1 cellular context compared by ENCODE assay signal in the genomic region with DNA sequence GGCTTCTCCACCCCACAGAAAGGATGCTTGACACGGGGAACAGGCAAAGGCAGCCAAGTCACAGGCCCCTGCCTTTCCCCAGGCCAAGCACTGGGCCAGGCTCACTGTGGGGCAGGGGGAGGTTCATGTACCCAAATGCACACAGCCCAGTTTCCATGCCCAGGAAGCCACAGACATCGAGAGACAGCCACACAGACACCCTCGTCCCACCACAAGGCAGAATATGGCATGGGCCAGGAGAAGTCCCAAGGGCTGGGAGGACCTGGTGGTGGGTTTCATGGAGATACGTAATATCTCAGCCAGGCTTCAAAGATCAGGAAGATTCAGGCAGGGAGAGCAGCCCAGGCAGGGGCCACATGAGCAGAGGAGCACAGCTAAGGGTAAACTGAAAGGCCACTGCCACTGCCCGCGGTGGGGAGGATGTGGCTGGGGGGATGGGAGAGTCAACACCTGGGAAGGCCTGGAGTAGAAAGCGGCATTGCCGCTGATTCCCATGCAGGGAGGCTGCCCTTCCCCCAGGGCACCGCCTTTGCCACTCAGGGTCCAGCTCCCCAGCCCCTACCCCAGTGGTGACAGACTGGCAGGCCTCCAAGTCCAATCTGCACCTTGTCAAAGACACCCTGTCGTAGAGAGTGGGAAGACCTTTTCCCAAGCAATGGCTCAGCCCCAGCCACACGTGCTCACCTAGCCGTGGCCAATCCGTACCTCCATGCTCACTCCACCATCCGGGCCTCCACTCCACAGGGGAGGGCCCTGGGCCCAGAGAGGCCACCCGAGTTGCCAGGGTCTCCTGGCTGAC.
TF ChIP-seq lines count a peak whose summit lies in the region.

No MANE protein-coding gene starts in this region.

TF ChIP-seq in H1, 55 proteins besides CTCF, POLR2A, EP300 and RAD21:
- TF ChIP-seq TEAD4 (IDR thresholded peaks at IDR 0.05; ENCODE audit: low read depth, low read length) (no peak), SIX5 (IDR thresholded peaks at IDR 0.05; ENCODE audit: low read depth, low read length) (no peak), CREB1 (IDR thresholded peaks at IDR 0.05) (no peak), CHD2 (IDR thresholded peaks at IDR 0.05; ENCODE audit: low read length) (no peak), CTBP2 (IDR thresholded peaks at IDR 0.05; ENCODE audit: borderline replicate concordance, insufficient read depth, insufficient read length, low read length) (no peak)
- TF ChIP-seq, protein P1, sequence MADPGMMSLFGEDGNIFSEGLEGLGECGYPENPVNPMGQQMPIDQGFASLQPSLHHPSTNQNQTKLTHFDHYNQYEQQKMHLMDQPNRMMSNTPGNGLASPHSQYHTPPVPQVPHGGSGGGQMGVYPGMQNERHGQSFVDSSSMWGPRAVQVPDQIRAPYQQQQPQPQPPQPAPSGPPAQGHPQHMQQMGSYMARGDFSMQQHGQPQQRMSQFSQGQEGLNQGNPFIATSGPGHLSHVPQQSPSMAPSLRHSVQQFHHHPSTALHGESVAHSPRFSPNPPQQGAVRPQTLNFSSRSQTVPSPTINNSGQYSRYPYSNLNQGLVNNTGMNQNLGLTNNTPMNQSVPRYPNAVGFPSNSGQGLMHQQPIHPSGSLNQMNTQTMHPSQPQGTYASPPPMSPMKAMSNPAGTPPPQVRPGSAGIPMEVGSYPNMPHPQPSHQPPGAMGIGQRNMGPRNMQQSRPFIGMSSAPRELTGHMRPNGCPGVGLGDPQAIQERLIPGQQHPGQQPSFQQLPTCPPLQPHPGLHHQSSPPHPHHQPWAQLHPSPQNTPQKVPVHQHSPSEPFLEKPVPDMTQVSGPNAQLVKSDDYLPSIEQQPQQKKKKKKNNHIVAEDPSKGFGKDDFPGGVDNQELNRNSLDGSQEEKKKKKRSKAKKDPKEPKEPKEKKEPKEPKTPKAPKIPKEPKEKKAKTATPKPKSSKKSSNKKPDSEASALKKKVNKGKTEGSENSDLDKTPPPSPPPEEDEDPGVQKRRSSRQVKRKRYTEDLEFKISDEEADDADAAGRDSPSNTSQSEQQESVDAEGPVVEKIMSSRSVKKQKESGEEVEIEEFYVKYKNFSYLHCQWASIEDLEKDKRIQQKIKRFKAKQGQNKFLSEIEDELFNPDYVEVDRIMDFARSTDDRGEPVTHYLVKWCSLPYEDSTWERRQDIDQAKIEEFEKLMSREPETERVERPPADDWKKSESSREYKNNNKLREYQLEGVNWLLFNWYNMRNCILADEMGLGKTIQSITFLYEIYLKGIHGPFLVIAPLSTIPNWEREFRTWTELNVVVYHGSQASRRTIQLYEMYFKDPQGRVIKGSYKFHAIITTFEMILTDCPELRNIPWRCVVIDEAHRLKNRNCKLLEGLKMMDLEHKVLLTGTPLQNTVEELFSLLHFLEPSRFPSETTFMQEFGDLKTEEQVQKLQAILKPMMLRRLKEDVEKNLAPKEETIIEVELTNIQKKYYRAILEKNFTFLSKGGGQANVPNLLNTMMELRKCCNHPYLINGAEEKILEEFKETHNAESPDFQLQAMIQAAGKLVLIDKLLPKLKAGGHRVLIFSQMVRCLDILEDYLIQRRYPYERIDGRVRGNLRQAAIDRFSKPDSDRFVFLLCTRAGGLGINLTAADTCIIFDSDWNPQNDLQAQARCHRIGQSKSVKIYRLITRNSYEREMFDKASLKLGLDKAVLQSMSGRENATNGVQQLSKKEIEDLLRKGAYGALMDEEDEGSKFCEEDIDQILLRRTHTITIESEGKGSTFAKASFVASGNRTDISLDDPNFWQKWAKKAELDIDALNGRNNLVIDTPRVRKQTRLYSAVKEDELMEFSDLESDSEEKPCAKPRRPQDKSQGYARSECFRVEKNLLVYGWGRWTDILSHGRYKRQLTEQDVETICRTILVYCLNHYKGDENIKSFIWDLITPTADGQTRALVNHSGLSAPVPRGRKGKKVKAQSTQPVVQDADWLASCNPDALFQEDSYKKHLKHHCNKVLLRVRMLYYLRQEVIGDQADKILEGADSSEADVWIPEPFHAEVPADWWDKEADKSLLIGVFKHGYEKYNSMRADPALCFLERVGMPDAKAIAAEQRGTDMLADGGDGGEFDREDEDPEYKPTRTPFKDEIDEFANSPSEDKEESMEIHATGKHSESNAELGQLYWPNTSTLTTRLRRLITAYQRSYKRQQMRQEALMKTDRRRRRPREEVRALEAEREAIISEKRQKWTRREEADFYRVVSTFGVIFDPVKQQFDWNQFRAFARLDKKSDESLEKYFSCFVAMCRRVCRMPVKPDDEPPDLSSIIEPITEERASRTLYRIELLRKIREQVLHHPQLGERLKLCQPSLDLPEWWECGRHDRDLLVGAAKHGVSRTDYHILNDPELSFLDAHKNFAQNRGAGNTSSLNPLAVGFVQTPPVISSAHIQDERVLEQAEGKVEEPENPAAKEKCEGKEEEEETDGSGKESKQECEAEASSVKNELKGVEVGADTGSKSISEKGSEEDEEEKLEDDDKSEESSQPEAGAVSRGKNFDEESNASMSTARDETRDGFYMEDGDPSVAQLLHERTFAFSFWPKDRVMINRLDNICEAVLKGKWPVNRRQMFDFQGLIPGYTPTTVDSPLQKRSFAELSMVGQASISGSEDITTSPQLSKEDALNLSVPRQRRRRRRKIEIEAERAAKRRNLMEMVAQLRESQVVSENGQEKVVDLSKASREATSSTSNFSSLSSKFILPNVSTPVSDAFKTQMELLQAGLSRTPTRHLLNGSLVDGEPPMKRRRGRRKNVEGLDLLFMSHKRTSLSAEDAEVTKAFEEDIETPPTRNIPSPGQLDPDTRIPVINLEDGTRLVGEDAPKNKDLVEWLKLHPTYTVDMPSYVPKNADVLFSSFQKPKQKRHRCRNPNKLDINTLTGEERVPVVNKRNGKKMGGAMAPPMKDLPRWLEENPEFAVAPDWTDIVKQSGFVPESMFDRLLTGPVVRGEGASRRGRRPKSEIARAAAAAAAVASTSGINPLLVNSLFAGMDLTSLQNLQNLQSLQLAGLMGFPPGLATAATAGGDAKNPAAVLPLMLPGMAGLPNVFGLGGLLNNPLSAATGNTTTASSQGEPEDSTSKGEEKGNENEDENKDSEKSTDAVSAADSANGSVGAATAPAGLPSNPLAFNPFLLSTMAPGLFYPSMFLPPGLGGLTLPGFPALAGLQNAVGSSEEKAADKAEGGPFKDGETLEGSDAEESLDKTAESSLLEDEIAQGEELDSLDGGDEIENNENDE (IDR thresholded peaks at IDR 0.05; ENCODE audit: insufficient replicate concordance, low read length) = no peak
